In the genomic region with DNA sequence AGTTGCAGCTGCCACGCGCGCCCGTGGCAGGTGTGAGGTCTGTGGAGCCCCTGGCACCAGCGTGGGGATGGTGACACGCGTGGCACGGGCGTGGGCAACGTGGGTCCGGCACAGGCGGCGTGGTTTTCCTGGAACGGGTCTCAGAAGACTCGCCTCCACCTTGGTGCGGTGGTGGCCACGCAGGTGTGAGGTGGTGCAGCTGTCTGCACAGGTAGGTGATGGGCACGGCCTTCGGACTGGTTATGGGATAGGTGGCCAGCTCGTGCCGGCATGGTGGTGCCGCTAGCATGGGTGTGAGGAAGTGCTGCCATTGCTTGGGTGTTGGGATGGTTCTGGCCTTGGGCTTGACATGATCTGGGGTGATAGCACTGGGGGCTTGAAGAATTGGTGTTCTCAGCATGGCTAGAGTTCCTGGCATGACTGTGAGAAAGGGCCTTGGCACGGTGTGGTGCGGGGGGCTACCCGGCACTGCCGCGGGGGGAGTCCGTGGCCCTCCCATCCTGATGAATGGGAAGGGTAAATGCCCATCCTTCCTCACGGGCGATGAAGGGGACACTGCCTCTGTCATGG, we compare ENCODE assay signal across 8 cellular contexts. TPM values are rescaled to one million over a fixed set of nuclear protein-coding genes. Genes with fewer than 3 reads are reported as not detected.
A peak's percentile ranks its signal among the peaks of the same experiment; 100 is the strongest.
DNase-seq lines count a peak whose midpoint lies in the region; ATAC-seq and TF ChIP-seq lines count a peak whose summit lies in the region.

No MANE protein-coding gene starts in this region.

- H3K36me3 ChIP-seq in HUES6 (ENCODE audit: control insufficient read depth, insufficient read depth, low read length) = no peaks in the 10 kb centered on the region
- H3K36me3 ChIP-seq in effector memory CD4-positive, alpha-beta T cell (ENCODE audit: control insufficient read depth, insufficient read depth, low read length) = no peaks in the 10 kb centered on the region

- DNase-seq in AG09309 (ENCODE audit: low read depth) (no peak), natural killer cell (no peak), head of caudate nucleus (no peak), substantia nigra (lab: John Stamatoyannopoulos, UW) (no peak)
- no peak for DNase-seq in effector memory CD4-positive, alpha-beta T cell
- no peak for DNase-seq in stimulated activated naive CD4-positive, alpha-beta T cell treated with Interleukin-2 at 50 U/mL for 16 hours (lab: John Stamatoyannopoulos, UW)

- peaks cover 12 to 19% of the 10 kb centered on the region in 2 donors for H3K27me3 Mint-ChIP-seq in natural killer cell (ENCODE audit: low read depth in 2 of 2)

- H3K9ac ChIP-seq in HUES6 (ENCODE audit: low read length) = no peak overlapping the region

- H3K4me3 ChIP-seq in AG09309 (ENCODE audit: control insufficient read depth, low read depth, low read length) = peak overlapping the region; percentile 78
- peak overlapping the region; percentile 53 for H3K4me3 ChIP-seq in HUES6 (ENCODE audit: low read depth, low read length)
- peak overlapping the region; percentile 35 for H3K4me3 ChIP-seq in effector memory CD4-positive, alpha-beta T cell (ENCODE audit: insufficient read depth, low read depth, low read length, poor library complexity, severe bottlenecking)

- intact Hi-C loops in natural killer cell (cut with micrococcal nuclease) (loop anchor here (1.0 kb wide), 1 partner anchor 53 kb away; no protein-coding TSS in a partner anchor), head of caudate nucleus (cut with DNase I) (loop anchor here (1.0 kb wide), 1 partner anchor 53 kb away; no protein-coding TSS in a partner anchor)

- ATAC-seq in natural killer cell = no peak
- no peak for ATAC-seq in HG02798 (IDR thresholded peaks at IDR 0.05; ENCODE audit: poor library complexity, unreplicated experiment)

- H3K9me3 ChIP-seq in HUES6 (ENCODE audit: control insufficient read depth, insufficient read depth, low read depth, low read length) = no peaks in the 10 kb centered on the region
- no peaks in the 10 kb centered on the region for H3K9me3 ChIP-seq in effector memory CD4-positive, alpha-beta T cell (ENCODE audit: control insufficient read depth, low read length)

- H3K27me3 ChIP-seq in HUES6 (ENCODE audit: control insufficient read depth, insufficient read depth, low read length) = peaks cover 24% of the 10 kb centered on the region
- no peaks in the 10 kb centered on the region for H3K27me3 ChIP-seq in effector memory CD4-positive, alpha-beta T cell (replicated peaks; ENCODE audit: control insufficient read depth, insufficient read depth, low read length, poor library complexity, severe bottlenecking)

- H3K4me1 Mint-ChIP-seq in natural killer cell = peaks cover 0 to 14% of the 10 kb centered on the region in 2 donors

- no peaks in the 10 kb centered on the region for H3K9me3 Mint-ChIP-seq in natural killer cell

- no peaks in the 10 kb centered on the region for H3K36me3 Mint-ChIP-seq in natural killer cell

- no peak for TF ChIP-seq CTCF in AG09309 (IDR thresholded peaks at IDR 0.05; ENCODE audit: control insufficient read depth, insufficient read depth, low read depth, low read length, missing control alignments)
- no peak for TF ChIP-seq CTCF in natural killer cell (IDR thresholded peaks at IDR 0.05)

- no peak overlapping the region for H3K27ac ChIP-seq in HUES6 (ENCODE audit: low read depth, low read length)
- no peak overlapping the region for H3K27ac ChIP-seq in effector memory CD4-positive, alpha-beta T cell (ENCODE audit: insufficient read depth, low read length, poor library complexity, severe bottlenecking)
- no peak overlapping the region for H3K27ac ChIP-seq in substantia nigra (ENCODE audit: low read depth, low read length, poor library complexity, severe bottlenecking)

- peak overlapping the region; percentile 65 for H3K4me3 Mint-ChIP-seq in natural killer cell

- peak overlapping the region in 1 of 2 donors; percentile 85 for H3K27ac Mint-ChIP-seq in natural killer cell

- peaks cover 40% of the 10 kb centered on the region for H3K4me1 ChIP-seq in HUES6 (ENCODE audit: control insufficient read depth, insufficient read depth, low read length)
- peaks cover 27% of the 10 kb centered on the region for H3K4me1 ChIP-seq in effector memory CD4-positive, alpha-beta T cell (ENCODE audit: control insufficient read depth, insufficient read depth, low read length, poor library complexity, severe bottlenecking)

RNA-seq across cellular contexts. Expression of gene DAGLA, which starts 0.5 kb away (rescaled TPM):
- under 1 TPM; 0.18 to 0.48 (median 0.38) TPM for total RNA-seq in natural killer cell
